Comparison of ENCODE assay signal across 1 cellular context in the genomic region with DNA sequence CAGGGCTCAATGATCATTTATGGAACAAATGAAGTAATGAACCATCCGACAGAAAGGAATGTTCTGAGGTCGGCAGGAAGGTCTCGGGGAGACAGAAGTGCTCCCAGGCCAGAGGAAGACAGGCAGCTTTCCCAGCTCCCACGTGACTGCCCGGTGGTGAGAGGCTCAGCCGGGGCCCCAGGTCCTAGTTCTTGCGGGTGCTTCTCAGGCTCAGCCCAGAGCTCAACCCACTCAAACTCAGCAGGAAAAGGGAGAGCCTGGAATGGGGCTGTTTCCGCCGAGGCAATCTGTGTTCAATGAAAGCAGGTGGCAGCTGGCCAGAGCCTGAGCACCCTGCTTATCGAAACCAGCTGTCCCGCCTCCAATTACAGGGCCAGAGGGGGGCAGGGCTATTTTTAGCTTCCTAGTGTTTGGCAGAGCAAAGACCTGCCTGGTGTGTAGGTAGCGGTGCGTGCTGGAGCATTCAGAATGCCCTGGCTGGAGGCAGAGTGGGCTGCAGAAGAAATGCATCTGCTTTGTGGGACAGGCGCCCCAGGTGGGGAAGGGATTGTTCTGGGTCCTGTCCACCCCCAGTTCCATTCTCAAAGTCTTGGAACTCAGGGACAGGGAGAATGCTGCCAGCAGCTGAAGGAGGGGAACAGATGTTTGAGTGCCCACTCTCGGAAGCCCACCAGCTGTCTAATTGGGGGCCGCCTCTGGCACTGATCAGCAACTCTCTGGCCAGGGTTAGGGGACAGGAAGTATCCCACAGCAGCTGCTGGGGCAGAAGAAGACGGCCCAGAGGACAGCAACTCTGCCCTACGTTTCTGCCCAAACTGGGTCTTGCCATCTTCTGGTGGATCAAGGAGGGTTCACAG.
TF ChIP-seq lines count a peak whose summit lies in the region.

No MANE protein-coding gene starts in this region.

TF ChIP-seq in K562, 482 proteins besides CTCF, POLR2A, EP300 and RAD21 (continued from another document):
- no peak for TF ChIP-seq NCOA1 (IDR thresholded peaks at IDR 0.05; ENCODE audit: low read depth)
- no peak for TF ChIP-seq ARNT (IDR thresholded peaks at IDR 0.05)
- 0 out of 2 replicates have a peak, but pooled peaks have one; percentile 22 for TF ChIP-seq SMAD4 (CRISPR knock-in tag; conservative IDR thresholded peaks at IDR 0.05)
- TF ChIP-seq, protein P1, sequence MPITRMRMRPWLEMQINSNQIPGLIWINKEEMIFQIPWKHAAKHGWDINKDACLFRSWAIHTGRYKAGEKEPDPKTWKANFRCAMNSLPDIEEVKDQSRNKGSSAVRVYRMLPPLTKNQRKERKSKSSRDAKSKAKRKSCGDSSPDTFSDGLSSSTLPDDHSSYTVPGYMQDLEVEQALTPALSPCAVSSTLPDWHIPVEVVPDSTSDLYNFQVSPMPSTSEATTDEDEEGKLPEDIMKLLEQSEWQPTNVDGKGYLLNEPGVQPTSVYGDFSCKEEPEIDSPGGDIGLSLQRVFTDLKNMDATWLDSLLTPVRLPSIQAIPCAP (CRISPR knock-in tag; IDR thresholded peaks at IDR 0.05; ENCODE audit: borderline replicate concordance): no peak
- no peak for TF ChIP-seq PTTG1 (tag; IDR thresholded peaks at IDR 0.05; ENCODE audit: low read depth)
- TF ChIP-seq, protein P2, sequence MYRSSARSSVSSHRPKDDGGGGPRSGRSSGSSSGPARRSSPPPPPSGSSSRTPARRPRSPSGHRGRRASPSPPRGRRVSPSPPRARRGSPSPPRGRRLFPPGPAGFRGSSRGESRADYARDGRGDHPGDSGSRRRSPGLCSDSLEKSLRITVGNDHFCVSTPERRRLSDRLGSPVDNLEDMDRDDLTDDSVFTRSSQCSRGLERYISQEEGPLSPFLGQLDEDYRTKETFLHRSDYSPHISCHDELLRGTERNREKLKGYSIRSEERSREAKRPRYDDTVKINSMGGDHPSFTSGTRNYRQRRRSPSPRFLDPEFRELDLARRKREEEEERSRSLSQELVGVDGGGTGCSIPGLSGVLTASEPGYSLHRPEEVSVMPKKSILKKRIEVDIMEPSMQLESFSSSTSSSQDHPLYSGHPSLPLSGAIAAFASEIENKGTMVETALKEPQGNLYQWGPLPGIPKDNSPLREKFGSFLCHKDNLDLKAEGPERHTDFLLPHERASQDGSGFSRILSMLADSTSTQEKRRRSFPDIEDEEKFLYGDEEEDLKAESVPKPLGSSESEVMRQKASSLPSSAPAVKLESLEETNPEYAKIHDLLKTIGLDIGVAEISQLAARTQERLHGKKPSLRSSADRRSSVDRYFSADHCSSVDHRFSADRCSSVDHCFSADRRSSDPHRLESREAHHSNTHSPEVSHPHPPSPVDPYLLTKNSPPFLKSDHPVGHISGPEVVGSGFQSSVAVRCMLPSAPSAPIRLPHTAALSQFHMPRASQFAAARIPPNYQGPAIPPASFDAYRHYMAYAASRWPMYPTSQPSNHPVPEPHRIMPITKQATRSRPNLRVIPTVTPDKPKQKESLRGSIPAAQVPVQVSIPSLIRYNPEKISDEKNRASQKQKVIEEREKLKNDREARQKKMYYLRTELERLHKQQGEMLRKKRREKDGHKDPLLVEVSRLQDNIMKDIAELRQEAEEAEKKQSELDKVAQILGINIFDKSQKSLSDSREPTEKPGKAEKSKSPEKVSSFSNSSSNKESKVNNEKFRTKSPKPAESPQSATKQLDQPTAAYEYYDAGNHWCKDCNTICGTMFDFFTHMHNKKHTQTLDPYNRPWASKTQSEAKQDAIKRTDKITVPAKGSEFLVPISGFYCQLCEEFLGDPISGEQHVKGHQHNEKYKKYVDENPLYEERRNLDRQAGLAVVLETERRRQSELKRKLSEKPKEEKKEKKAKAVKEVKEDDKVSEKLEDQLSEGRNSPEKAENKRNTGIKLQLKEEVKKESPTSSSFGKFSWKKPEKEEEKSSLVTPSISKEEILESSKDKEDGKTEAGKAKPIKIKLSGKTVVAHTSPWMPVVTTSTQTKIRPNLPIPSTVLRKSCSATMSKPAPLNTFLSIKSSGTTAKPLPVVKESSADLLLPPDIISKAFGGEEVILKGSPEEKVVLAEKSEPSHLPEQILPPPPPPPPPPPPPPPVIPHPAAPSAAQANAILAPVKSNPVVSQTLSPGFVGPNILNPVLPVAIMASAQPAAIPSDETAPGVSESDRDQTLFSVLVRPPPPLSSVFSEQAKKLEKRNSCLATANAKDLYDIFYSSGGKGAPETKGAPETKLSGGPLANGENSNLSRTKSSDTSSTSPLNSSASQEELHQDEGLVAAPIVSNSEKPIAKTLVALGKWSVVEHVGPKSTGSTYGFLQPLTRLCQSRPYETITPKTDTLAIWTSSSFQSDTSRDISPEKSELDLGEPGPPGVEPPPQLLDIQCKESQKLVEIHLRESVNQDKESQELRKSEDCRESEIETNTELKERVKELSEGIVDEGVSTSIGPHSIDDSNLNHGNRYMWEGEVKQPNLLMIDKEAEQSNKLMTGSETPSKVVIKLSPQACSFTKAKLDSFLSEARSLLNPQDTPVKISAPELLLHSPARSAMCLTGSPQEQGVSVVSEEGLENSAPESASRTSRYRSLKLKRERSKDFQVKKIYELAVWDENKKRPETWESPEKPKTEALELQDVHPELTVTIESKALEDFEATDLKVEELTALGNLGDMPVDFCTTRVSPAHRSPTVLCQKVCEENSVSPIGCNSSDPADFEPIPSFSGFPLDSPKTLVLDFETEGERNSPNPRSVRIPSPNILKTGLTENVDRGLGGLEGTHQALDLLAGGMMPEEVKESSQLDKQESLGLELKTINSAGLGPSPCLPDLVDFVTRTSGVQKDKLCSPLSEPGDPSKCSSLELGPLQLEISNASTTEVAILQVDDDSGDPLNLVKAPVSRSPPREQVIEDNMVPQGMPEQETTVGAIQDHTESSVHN (IDR thresholded peaks at IDR 0.05; ENCODE audit: borderline replicate concordance in 1 of 2, low read depth in 1 of 2): no peak
- TF ChIP-seq, protein P3, sequence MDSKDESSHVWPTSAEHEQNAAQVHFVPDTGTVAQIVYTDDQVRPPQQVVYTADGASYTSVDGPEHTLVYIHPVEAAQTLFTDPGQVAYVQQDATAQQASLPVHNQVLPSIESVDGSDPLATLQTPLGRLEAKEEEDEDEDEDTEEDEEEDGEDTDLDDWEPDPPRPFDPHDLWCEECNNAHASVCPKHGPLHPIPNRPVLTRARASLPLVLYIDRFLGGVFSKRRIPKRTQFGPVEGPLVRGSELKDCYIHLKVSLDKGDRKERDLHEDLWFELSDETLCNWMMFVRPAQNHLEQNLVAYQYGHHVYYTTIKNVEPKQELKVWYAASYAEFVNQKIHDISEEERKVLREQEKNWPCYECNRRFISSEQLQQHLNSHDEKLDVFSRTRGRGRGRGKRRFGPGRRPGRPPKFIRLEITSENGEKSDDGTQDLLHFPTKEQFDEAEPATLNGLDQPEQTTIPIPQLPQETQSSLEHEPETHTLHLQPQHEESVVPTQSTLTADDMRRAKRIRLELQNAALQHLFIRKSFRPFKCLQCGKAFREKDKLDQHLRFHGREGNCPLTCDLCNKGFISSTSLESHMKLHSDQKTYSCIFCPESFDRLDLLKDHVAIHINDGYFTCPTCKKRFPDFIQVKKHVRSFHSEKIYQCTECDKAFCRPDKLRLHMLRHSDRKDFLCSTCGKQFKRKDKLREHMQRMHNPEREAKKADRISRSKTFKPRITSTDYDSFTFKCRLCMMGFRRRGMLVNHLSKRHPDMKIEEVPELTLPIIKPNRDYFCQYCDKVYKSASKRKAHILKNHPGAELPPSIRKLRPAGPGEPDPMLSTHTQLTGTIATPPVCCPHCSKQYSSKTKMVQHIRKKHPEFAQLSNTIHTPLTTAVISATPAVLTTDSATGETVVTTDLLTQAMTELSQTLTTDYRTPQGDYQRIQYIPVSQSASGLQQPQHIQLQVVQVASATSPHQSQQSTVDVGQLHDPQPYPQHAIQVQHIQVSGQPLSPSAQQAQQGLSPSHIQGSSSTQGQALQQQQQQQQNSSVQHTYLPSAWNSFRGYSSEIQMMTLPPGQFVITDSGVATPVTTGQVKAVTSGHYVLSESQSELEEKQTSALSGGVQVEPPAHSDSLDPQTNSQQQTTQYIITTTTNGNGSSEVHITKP (IDR thresholded peaks at IDR 0.05; ENCODE audit: partially characterized antibody): no peak
- TF ChIP-seq YY1 (IDR thresholded peaks at IDR 0.05; ENCODE audit: borderline replicate concordance in 1 of 3, control insufficient read depth in 1 of 3, extremely low read depth in 1 of 3, insufficient read depth in 3 of 3, insufficient read length in 1 of 3, insufficient replicate concordance in 2 of 3, low read depth in 1 of 3, low read length in 2 of 3): no peak
- peak; percentile 76 for TF ChIP-seq TCF3 (CRISPR knock-in tag; IDR thresholded peaks at IDR 0.05)
- TF ChIP-seq, protein P4, sequence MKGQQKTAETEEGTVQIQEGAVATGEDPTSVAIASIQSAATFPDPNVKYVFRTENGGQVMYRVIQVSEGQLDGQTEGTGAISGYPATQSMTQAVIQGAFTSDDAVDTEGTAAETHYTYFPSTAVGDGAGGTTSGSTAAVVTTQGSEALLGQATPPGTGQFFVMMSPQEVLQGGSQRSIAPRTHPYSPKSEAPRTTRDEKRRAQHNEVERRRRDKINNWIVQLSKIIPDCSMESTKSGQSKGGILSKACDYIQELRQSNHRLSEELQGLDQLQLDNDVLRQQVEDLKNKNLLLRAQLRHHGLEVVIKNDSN (CRISPR knock-in tag; IDR thresholded peaks at IDR 0.05): peak; percentile 63
- no peak for TF ChIP-seq NR4A1 (CRISPR knock-in tag; IDR thresholded peaks at IDR 0.05)
- no peak for TF ChIP-seq NR4A1 (tag; IDR thresholded peaks at IDR 0.05)
- no peak for TF ChIP-seq GTF2E2 (tag; IDR thresholded peaks at IDR 0.05)
- no peak for TF ChIP-seq ZNF324 (CRISPR knock-in tag; IDR thresholded peaks at IDR 0.05)
- peak; percentile 15; the same call in 1 of the 2 replicates for TF ChIP-seq CXXC5 (CRISPR knock-in tag; IDR thresholded peaks at IDR 0.05)
- TF ChIP-seq ZNF551 (CRISPR knock-in tag; IDR thresholded peaks at IDR 0.05): no peak
- no peak for TF ChIP-seq POLR2B (IDR thresholded peaks at IDR 0.05; ENCODE audit: low read depth, partially characterized antibody)
- TF ChIP-seq HOXB6 (CRISPR knock-in tag; IDR thresholded peaks at IDR 0.05; ENCODE audit: borderline replicate concordance): no peak
- TF ChIP-seq, protein P5, sequence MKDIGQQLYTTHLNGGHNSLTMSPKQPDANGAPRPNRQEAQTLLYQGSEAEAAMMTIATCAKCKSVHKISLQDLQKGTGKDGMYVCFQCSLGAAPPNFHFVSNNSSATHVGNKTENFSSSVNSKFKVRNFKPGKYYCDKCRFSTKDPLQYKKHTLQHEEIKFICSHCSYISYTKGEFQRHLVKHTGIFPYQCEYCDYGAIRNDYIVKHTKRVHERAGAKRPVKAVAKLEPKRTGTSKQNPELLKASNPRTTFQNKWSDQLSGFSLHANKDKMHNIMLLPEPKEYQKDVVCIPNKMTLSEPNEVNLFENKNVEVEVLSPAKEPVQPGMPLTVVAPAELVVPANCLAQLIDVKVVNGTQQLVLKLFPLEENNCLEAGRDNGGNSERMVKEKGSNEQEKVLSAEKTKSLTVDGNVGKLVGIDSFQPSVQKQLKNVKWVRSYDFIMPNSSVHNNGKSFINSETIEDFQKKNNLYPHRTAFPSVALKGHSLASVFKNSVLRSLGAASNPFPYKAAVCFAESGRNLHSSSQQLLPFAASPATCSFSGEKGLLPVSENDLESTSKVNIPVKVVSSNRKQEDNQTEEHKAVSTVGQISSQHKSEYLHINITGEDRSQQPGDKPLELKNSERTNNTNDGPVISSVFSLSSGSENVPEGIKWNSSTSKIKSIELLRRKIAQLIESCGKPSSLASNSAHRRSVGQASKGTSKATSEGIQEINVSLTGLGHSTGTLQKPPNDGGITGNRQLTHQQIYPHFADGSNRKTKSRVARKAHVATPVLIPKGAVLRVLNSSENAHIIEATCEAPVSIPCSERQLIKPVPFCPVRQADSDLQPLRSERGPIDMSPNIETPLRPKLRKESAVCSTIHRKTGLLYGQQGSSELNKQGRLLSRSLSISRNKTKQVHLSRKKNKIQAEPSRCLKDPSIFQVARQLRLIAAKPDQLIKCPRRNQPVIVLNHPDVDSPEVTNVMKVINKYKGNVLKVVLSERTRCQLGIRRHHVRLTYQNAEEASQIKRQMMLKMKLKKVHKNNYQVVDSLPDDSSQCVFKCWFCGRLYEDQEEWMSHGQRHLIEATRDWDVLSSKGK (CRISPR knock-in tag; IDR thresholded peaks at IDR 0.05): no peak
- TF ChIP-seq SRF (CRISPR knock-in tag; IDR thresholded peaks at IDR 0.05): no peak
- TF ChIP-seq, protein P6, sequence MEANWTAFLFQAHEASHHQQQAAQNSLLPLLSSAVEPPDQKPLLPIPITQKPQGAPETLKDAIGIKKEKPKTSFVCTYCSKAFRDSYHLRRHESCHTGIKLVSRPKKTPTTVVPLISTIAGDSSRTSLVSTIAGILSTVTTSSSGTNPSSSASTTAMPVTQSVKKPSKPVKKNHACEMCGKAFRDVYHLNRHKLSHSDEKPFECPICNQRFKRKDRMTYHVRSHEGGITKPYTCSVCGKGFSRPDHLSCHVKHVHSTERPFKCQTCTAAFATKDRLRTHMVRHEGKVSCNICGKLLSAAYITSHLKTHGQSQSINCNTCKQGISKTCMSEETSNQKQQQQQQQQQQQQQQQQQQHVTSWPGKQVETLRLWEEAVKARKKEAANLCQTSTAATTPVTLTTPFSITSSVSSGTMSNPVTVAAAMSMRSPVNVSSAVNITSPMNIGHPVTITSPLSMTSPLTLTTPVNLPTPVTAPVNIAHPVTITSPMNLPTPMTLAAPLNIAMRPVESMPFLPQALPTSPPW (CRISPR knock-in tag; IDR thresholded peaks at IDR 0.05): peak; percentile 77
